In the genomic region with DNA sequence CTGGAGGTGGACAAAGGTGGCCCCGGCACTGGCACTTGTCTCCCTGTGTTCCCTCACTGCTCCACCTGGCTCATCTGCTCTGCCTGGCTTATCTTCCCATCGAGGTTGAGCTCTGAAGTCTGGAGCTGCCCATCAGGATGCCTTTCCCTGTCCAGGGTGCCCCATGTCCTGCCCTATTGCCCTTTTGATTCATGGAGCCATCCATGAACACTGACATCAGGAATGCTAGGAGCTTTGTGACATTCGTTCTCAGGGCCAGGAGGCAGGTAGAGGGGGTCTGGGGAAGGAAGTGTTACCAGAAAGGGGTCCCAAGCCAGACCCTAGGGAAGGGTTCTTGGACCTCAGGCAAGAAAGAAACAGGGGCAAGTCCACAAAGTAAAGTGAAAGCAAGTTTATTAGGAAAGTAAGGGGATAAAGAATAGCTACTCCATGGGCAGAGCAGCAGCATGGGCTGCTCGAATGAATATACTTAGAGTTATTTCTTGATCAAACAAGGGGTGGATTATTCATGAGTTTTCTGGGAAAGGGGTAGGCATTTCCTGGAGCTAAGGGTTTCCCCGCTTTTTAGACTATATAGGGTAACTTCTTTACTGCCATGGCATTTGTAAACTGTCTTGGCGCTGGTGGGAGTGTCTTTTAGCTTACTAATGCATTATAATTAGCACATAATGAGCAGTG, we compare ENCODE assay signal across 1 cellular context.
TF ChIP-seq lines count a peak whose summit lies in the region.

No MANE protein-coding gene starts in this region.

TF ChIP-seq in GM12891, 5 proteins besides CTCF, POLR2A, EP300 and RAD21 (continued from another document):
- TF ChIP-seq TAF1 (IDR thresholded peaks at IDR 0.05; ENCODE audit: low read depth, low read length) (no peak), PAX5 (IDR thresholded peaks at IDR 0.05; ENCODE audit: insufficient read depth, low read length, severe bottlenecking) (no peak)
